14 cellular contexts compared by ENCODE assay signal in the genomic region with DNA sequence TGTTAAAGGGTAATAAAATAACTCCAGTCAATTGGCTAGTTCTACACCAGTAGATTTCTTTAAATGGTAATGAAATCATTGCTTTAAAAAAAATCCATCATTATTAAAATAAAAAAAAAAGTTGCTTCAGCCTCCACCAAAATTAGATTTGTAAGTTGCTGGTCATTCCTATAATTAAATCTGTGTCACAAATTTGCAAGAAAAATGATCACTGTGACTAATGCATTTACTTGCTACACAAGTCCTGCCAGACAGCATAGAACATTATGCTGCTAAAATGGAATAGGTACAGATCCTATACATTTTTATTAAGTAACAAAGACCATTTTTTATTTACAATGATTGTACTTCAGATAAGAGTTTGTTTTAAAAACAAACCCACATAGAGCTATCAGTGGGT.
DNase-seq lines count a peak whose midpoint lies in the region; ATAC-seq and TF ChIP-seq lines count a peak whose summit lies in the region.
"Had no signal": no experiment of that assay in that cellular context is flagged by ENCODE, and none has a peak within 500 bp of the region (broad histone marks: within the 10 kb centered on the region; RNA-seq: fewer than 3 reads in every experiment).

No MANE protein-coding gene starts in this region.

- no peak for TF ChIP-seq CTCF in BE2C (IDR thresholded peaks at IDR 0.05; ENCODE audit: low read depth, low read length)
- no peak for TF ChIP-seq CTCF in SK-N-SH (IDR thresholded peaks at IDR 0.05)
- TF ChIP-seq CTCF in fibroblast of lung (conservative IDR thresholded peaks at IDR 0.05 in 1 of 2, IDR thresholded peaks at IDR 0.05 in 1 of 2; ENCODE audit: low read depth in 1 of 2, low read length in 2 of 2), result no peak

- intact Hi-C loops in activated CD4-positive, alpha-beta T cell treated with anti-CD3 and anti-CD28 coated beads for 36 hours (cut with DNase I, micrococcal nuclease), result no loop called here

- no peak for TF ChIP-seq RAD21 in SK-N-SH (IDR thresholded peaks at IDR 0.05; ENCODE audit: low read length)

- no peak for ATAC-seq in activated CD4-positive, alpha-beta T cell treated with anti-CD3 and anti-CD28 coated beads for 36 hours
- ATAC-seq: A549, GM12878, GM23338 had no signal

- peaks cover 12% of the 10 kb centered on the region for H3F3A ChIP-seq in SK-N-SH (replicated peaks; ENCODE audit: insufficient read depth)

- H3K79me2 ChIP-seq in SK-N-SH (ENCODE audit: insufficient read depth), result no peaks in the 10 kb centered on the region
- no peaks in the 10 kb centered on the region for H3K79me2 ChIP-seq in fibroblast of lung (ENCODE audit: control insufficient read depth, insufficient read depth, low read length)

- H3K36me3 ChIP-seq in BE2C, result no peaks in the 10 kb centered on the region
- no peaks in the 10 kb centered on the region for H3K36me3 ChIP-seq in SK-N-SH (replicated peaks in 1 of 2; ENCODE audit: control insufficient read depth in 1 of 2, insufficient read depth in 2 of 2, low read length in 1 of 2)
- H3K36me3 ChIP-seq in fibroblast of lung (ENCODE audit: control insufficient read depth, insufficient read depth, low read length), result no peaks in the 10 kb centered on the region
- no peaks in the 10 kb centered on the region for H3K36me3 ChIP-seq in skeletal muscle satellite cell (ENCODE audit: insufficient read depth, low read length)
- H3K36me3 ChIP-seq: BLaER1 had no signal

- no peak overlapping the region for H3K27ac Mint-ChIP-seq in activated CD4-positive, alpha-beta T cell treated with anti-CD3 and anti-CD28 coated beads for 36 hours
- H3K27ac Mint-ChIP-seq: GM23338, IgD-negative memory B cell had no signal

- no peaks in the 10 kb centered on the region for H3K27me3 Mint-ChIP-seq in activated CD4-positive, alpha-beta T cell treated with anti-CD3 and anti-CD28 coated beads for 36 hours
- H3K27me3 Mint-ChIP-seq: IgD-negative memory B cell had no signal

- H3K27me3 ChIP-seq in BE2C (no peaks in the 10 kb centered on the region), SK-N-SH (ENCODE audit: insufficient read depth) (no peaks in the 10 kb centered on the region), fibroblast of lung (ENCODE audit: control insufficient read depth, insufficient read depth, low read length) (no peaks in the 10 kb centered on the region), skeletal muscle satellite cell (ENCODE audit: control insufficient read depth, insufficient read depth, low read length) (no peaks in the 10 kb centered on the region)
- H3K27me3 ChIP-seq: BLaER1 had no signal

- no peak for DNase-seq in BE2C
- peak; percentile 19 for DNase-seq in SK-N-SH
- no peak for DNase-seq in fibroblast of lung (ENCODE audit: low read depth in 2 of 2)
- DNase-seq in NCI-H1930 (lab: John Stamatoyannopoulos, UW), result no peak
- DNase-seq in mucosa of gallbladder (ENCODE audit: low spot score), result no peak
- no peak for DNase-seq in activated CD4-positive, alpha-beta T cell treated with anti-CD3 and anti-CD28 coated beads for 36 hours
- no peak for DNase-seq in midbrain (lab: John Stamatoyannopoulos, UW)
- DNase-seq: H7 had no signal

- no peaks in the 10 kb centered on the region for H3K9me3 ChIP-seq in BE2C
- H3K9me3 ChIP-seq in SK-N-SH, result no peaks in the 10 kb centered on the region
- no peaks in the 10 kb centered on the region for H3K9me3 ChIP-seq in fibroblast of lung (ENCODE audit: control insufficient read depth, insufficient read depth, low read depth, low read length)
- no peaks in the 10 kb centered on the region for H3K9me3 ChIP-seq in skeletal muscle satellite cell (replicated peaks; ENCODE audit: low read length)
- H3K9me3 ChIP-seq: A549, BLaER1 had no signal

- H4K20me1 ChIP-seq in SK-N-SH (ENCODE audit: insufficient read depth) (no peaks in the 10 kb centered on the region), fibroblast of lung (ENCODE audit: control insufficient read depth, extremely low read depth, insufficient read depth, low read length) (no peaks in the 10 kb centered on the region)
- H4K20me1 ChIP-seq: BLaER1 had no signal

- POLR2A ChIA-PET in SK-N-SH (lab: Yijun Ruan, JAX), result no interaction called here
- POLR2A ChIA-PET in activated CD4-positive, alpha-beta T cell treated with anti-CD3 and anti-CD28 coated beads for 36 hours (lab: Charles Lee), result no interaction called here

- TF ChIP-seq EP300 in SK-N-SH (IDR thresholded peaks at IDR 0.05; ENCODE audit: borderline replicate concordance in 1 of 2, low read depth in 1 of 2, low read length in 1 of 2), result peak in 1 of 2 experiments; percentile 80; a peak in 2 of 4 replicates

- CTCF ChIA-PET in SK-N-SH (lab: Yijun Ruan, JAX), result no interaction called here
- CTCF ChIA-PET in activated CD4-positive, alpha-beta T cell treated with anti-CD3 and anti-CD28 coated beads for 36 hours (lab: Charles Lee), result interaction anchor here (0.6 to 1.4 kb wide), 3 partner anchors 9 to 263 kb away, joined by 3 to 5 read pairs (median 4); no protein-coding TSS in a partner anchor

- H3K9me3 Mint-ChIP-seq in activated CD4-positive, alpha-beta T cell treated with anti-CD3 and anti-CD28 coated beads for 36 hours (ENCODE audit: low read depth), result no peaks in the 10 kb centered on the region
- H3K9me3 Mint-ChIP-seq: GM23338, IgD-negative memory B cell had no signal

- H3K27ac ChIP-seq in SK-N-SH (ENCODE audit: low read depth in 2 of 2, low read length in 1 of 2) (peak overlapping the region in 1 of 2 experiments; percentile 58; a peak in 2 of 4 replicates), fibroblast of lung (ENCODE audit: insufficient read depth, low read length) (no peak overlapping the region)
- H3K27ac ChIP-seq: A549, BLaER1 had no signal

- peaks cover 8% of the 10 kb centered on the region for H3K4me1 Mint-ChIP-seq in activated CD4-positive, alpha-beta T cell treated with anti-CD3 and anti-CD28 coated beads for 36 hours

- no peak overlapping the region for H2AFZ ChIP-seq in SK-N-SH (ENCODE audit: low read depth)
- no peak overlapping the region for H2AFZ ChIP-seq in fibroblast of lung (ENCODE audit: low read length)
- H2AFZ ChIP-seq: GM23338 had no signal

- peak overlapping the region; percentile 8; the same call in 1 of the 2 replicates for H3K4me3 ChIP-seq in BE2C (ENCODE audit: low read depth, low read length)
- no peak overlapping the region for H3K4me3 ChIP-seq in SK-N-SH (ENCODE audit: low read depth in 2 of 2, low read length in 1 of 2)
- H3K4me3 ChIP-seq in fibroblast of lung (replicated peaks in 1 of 4; ENCODE audit: control extremely low read depth in 1 of 4, insufficient read depth in 1 of 4, low read depth in 3 of 4, low read length in 4 of 4), result no peak overlapping the region
- peak overlapping the region; percentile 3 for H3K4me3 ChIP-seq in skeletal muscle satellite cell (ENCODE audit: low read length)
- H3K4me3 ChIP-seq: A549, BLaER1, GM12878, GM23338 had no signal

- no peaks in the 10 kb centered on the region for H3K9me2 ChIP-seq in SK-N-SH

- no peak overlapping the region for H3K9ac ChIP-seq in SK-N-SH
- no peak overlapping the region for H3K9ac ChIP-seq in fibroblast of lung (ENCODE audit: insufficient read depth, low read length)
- no peak overlapping the region for H3K9ac ChIP-seq in skeletal muscle satellite cell (ENCODE audit: low read depth, low read length)
- H3K9ac ChIP-seq: BLaER1 had no signal

- peaks cover 24% of the 10 kb centered on the region for H3K4me1 ChIP-seq in BE2C
- H3K4me1 ChIP-seq in SK-N-SH (ENCODE audit: control insufficient read depth in 1 of 2, insufficient read depth in 2 of 2, low read depth in 1 of 2, low read length in 1 of 2), result peaks cover 7 to 30% of the 10 kb centered on the region in 2 experiments; a peak in 2 of 4 replicates
- H3K4me1 ChIP-seq in fibroblast of lung (ENCODE audit: control insufficient read depth, extremely low read depth, insufficient read depth, low read length), result peaks cover 2% of the 10 kb centered on the region
- H3K4me1 ChIP-seq in skeletal muscle satellite cell (ENCODE audit: control insufficient read depth, insufficient read depth, low read length), result peaks cover 26% of the 10 kb centered on the region
- H3K4me1 ChIP-seq: A549, BLaER1 had no signal

- no peak overlapping the region for H3K4me3 Mint-ChIP-seq in activated CD4-positive, alpha-beta T cell treated with anti-CD3 and anti-CD28 coated beads for 36 hours
- H3K4me3 Mint-ChIP-seq: GM23338, IgD-negative memory B cell had no signal

- no peak overlapping the region for H3K4me2 ChIP-seq in SK-N-SH
- H3K4me2 ChIP-seq in fibroblast of lung (ENCODE audit: extremely low read depth, insufficient read depth, low read length), result peak overlapping the region; percentile 48
- peak overlapping the region; percentile 64 for H3K4me2 ChIP-seq in skeletal muscle satellite cell (ENCODE audit: low read length)
- H3K4me2 ChIP-seq: A549, BLaER1, GM23338 had no signal

- peaks cover 4% of the 10 kb centered on the region for H3K36me3 Mint-ChIP-seq in activated CD4-positive, alpha-beta T cell treated with anti-CD3 and anti-CD28 coated beads for 36 hours (ENCODE audit: low read depth)

TF ChIP-seq in SK-N-SH, 30 proteins besides CTCF, POLR2A, EP300 and RAD21 (continues in another document):
- no peak for TF ChIP-seq FOXM1 (IDR thresholded peaks at IDR 0.05; ENCODE audit: low read depth)
- TF ChIP-seq, protein P1, sequence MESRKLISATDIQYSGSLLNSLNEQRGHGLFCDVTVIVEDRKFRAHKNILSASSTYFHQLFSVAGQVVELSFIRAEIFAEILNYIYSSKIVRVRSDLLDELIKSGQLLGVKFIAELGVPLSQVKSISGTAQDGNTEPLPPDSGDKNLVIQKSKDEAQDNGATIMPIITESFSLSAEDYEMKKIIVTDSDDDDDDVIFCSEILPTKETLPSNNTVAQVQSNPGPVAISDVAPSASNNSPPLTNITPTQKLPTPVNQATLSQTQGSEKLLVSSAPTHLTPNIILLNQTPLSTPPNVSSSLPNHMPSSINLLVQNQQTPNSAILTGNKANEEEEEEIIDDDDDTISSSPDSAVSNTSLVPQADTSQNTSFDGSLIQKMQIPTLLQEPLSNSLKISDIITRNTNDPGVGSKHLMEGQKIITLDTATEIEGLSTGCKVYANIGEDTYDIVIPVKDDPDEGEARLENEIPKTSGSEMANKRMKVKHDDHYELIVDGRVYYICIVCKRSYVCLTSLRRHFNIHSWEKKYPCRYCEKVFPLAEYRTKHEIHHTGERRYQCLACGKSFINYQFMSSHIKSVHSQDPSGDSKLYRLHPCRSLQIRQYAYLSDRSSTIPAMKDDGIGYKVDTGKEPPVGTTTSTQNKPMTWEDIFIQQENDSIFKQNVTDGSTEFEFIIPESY (IDR thresholded peaks at IDR 0.05; ENCODE audit: borderline replicate concordance, low read depth), result no peak
- TF ChIP-seq, protein P2, sequence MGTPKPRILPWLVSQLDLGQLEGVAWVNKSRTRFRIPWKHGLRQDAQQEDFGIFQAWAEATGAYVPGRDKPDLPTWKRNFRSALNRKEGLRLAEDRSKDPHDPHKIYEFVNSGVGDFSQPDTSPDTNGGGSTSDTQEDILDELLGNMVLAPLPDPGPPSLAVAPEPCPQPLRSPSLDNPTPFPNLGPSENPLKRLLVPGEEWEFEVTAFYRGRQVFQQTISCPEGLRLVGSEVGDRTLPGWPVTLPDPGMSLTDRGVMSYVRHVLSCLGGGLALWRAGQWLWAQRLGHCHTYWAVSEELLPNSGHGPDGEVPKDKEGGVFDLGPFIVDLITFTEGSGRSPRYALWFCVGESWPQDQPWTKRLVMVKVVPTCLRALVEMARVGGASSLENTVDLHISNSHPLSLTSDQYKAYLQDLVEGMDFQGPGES (IDR thresholded peaks at IDR 0.05; ENCODE audit: low read depth, low read length), result no peak
- no peak for TF ChIP-seq SMC3 (IDR thresholded peaks at IDR 0.05; ENCODE audit: low read depth, low read length)

Comparison
In these comparisons a context has a peak if more than half of its experiments do, and no peak if none do; other contexts are left out.
1. H3K4me3 ChIP-seq: peak in BE2C (single experiment) and skeletal muscle satellite cell (single experiment); none in SK-N-SH (0 of 2) and fibroblast of lung (0 of 4).